In genomic region chr16:28259781-28260150, GRCh38 we compare ENCODE assay signal across 26 cellular contexts. TPM values are rescaled to one million over a fixed set of nuclear protein-coding genes. Genes with fewer than 3 reads are reported as not detected.
DNase-seq lines count a peak whose midpoint lies in the region; ATAC-seq, FAIRE-seq and TF ChIP-seq lines count a peak whose summit lies in the region.
"Had no signal": no experiment of that assay in that cellular context is flagged by ENCODE, and none has a peak within 500 bp of the region (broad histone marks: within the 10 kb centered on the region; RNA-seq: fewer than 3 reads in every experiment).

No MANE protein-coding gene starts in this region.

- TF ChIP-seq POLR2A in H1 (IDR thresholded peaks at IDR 0.05; ENCODE audit: control extremely low read depth in 1 of 2, low read depth in 2 of 2, low read length in 2 of 2) = no peak
- TF ChIP-seq POLR2A in gastrocnemius medialis (IDR thresholded peaks at IDR 0.05) = no peak

- H2AK5ac ChIP-seq in H1 (ENCODE audit: low read depth, low read length) = 0 out of 2 replicates have a peak overlapping the region, but pooled peaks have one; percentile 44

- no peak overlapping the region for H3K4me3 Mint-ChIP-seq in mesothelial cell of epicardium
- H3K4me3 Mint-ChIP-seq: activated T-cell treated with anti-CD3 and anti-CD28 coated beads, Interleukin-2, amount 50 U/mL, for 4 hours had no signal

- no peaks in the 10 kb centered on the region for H3K9me2 ChIP-seq in MM.1S (replicated peaks; ENCODE audit: insufficient read depth, low read length)

- no peak for TF ChIP-seq EP300 in H1 (IDR thresholded peaks at IDR 0.05; ENCODE audit: borderline replicate concordance in 1 of 2, low read depth in 2 of 2, low read length in 2 of 2)

- peak overlapping the region; percentile 83 for H3K27ac ChIP-seq in cardiac muscle cell
- H3K27ac ChIP-seq in MM.1S (ENCODE audit: low read length) = no peak overlapping the region
- no peak overlapping the region for H3K27ac ChIP-seq in H1 (ENCODE audit: low read depth, low read length)
- peak overlapping the region; percentile 93 to 98 (median 96) for H3K27ac ChIP-seq in gastrocnemius medialis
- H3K27ac ChIP-seq: epithelial cell of prostate, KMS-11, Peyer's patch, sigmoid colon, transverse colon had no signal

- TF ChIP-seq CTCF in cardiac muscle cell (IDR thresholded peaks at IDR 0.05; ENCODE audit: low read depth, low read length) (no peak), MM.1S (IDR thresholded peaks at IDR 0.05; ENCODE audit: low read length) (no peak), H1 (IDR thresholded peaks at IDR 0.05; ENCODE audit: control extremely low read depth in 1 of 3, insufficient read depth in 1 of 3, low read depth in 1 of 3, low read length in 3 of 3) (no peak), gastrocnemius medialis (IDR thresholded peaks at IDR 0.05 in 4 of 5, conservative IDR thresholded peaks at IDR 0.05 in 1 of 5) (no peak), mesothelial cell of epicardium (IDR thresholded peaks at IDR 0.05; ENCODE audit: unreplicated experiment) (no peak)

- POLR2A ChIA-PET in H1 (lab: Charles Lee; ENCODE audit: partially characterized antibody) = no interaction called here

- 77% methylated on average over 7 of the region's 7 CpGs; no CpG with 5 or more reads in 1 of the 2 experiments for WGBS in H1 (ENCODE audit: extremely low coverage in 1 of 2, insufficient coverage in 1 of 2, insufficient read length in 1 of 2, insufficient replicate concordance in 2 of 2, low coverage in 1 of 2, low lambda C conversion rate in 2 of 2, missing lambda C conversion rate in 1 of 2), 2 experiments

- no peaks in the 10 kb centered on the region for H3K36me3 Mint-ChIP-seq in mesothelial cell of epicardium
- H3K36me3 Mint-ChIP-seq: T-cell had no signal

- H3K4ac ChIP-seq in H1 (replicated peaks; ENCODE audit: insufficient read length, low read depth, low read length) = peak overlapping the region; percentile 2

- no peak for ATAC-seq in gastrocnemius medialis
- ATAC-seq: activated T-cell treated with anti-CD3 and anti-CD28 coated beads, Interleukin-2, amount 50 U/mL, for 4 hours had no signal

- in situ Hi-C loops in gastrocnemius medialis (cut with MboI; ENCODE audit: low sequenced_read_pairs in 4 of 4) = no loop called here

- H3K14ac ChIP-seq in H1 (ENCODE audit: insufficient read length) = no peak overlapping the region

- CTCF ChIA-PET in H1 (lab: Charles Lee; ENCODE audit: partially characterized antibody) = interaction anchor here (0.8 to 1.3 kb wide), 2 partner anchors 15 to 62 kb away, joined by 3 to 4 read pairs; no protein-coding TSS in a partner anchor

- DNase-seq in cardiac muscle cell (ENCODE audit: low read depth in 1 of 2, low spot score in 1 of 2) (no peak), cardiac septum (ENCODE audit: low spot score) (no peak), MM.1S (no peak), H1 (ENCODE audit: low read depth in 1 of 2, low spot score in 2 of 2) (no peak), gastrocnemius medialis (no peak), NOMO-1 (lab: John Stamatoyannopoulos, UW; ENCODE audit: unreplicated experiment in 2 of 2) (no peak), mesothelial cell of epicardium (ENCODE audit: low spot score in 2 of 2, unreplicated experiment in 2 of 2) (no peak), NCI-H446 treated with DMSO at 0.1 percent for 48 hours (lab: John Stamatoyannopoulos, UW) (no peak)
- DNase-seq: activated naive CD4-positive, alpha-beta T cell treated with Interleukin-2 at 50 U/mL for 16 hours; activated T-cell treated with anti-CD3 and anti-CD28 coated beads, Interleukin-2, amount 50 U/mL, for 4 hours; anterior cingulate cortex; Calu3; central memory CD4-positive, alpha-beta T cell; midbrain; NCI-H1694 treated with DMSO at 0.1 percent for 48 hours; NCI-H2171; NCI-H526; Peyer's patch; sigmoid colon; transverse colon had no signal

- no peak overlapping the region for H3K56ac ChIP-seq in H1 (replicated peaks; ENCODE audit: insufficient read length, low read depth, low read length)

- H3K18ac ChIP-seq in H1 (ENCODE audit: extremely low read depth, low read length) = peak overlapping the region; percentile 48; the same call in 1 of the 2 replicates

- H3K23me2 ChIP-seq in H1 (ENCODE audit: low read depth, low read length) = peaks cover 3% of the 10 kb centered on the region; the same call in 1 of the 2 replicates

- FAIRE-seq in H1 (lab: Jason Lieb, UNC) = no peak
- FAIRE-seq: TTC549 had no signal

- peak overlapping the region; percentile 59; the same call in 1 of the 2 replicates for H2AFZ ChIP-seq in MM.1S (ENCODE audit: low read length)
- no peak overlapping the region for H2AFZ ChIP-seq in H1 (ENCODE audit: low read length)

- H2BK15ac ChIP-seq in H1 (ENCODE audit: low read length) = peak overlapping the region; percentile 6; the same call in 1 of the 2 replicates

- H2BK20ac ChIP-seq in H1 (ENCODE audit: low read length) = 0 out of 2 replicates have a peak overlapping the region, but pooled peaks have one; percentile 24

- H4K8ac ChIP-seq in H1 (ENCODE audit: extremely low read depth, insufficient read depth, low read length) = no peak overlapping the region

- peaks cover 23% of the 10 kb centered on the region for H3K4me1 ChIP-seq in cardiac muscle cell (ENCODE audit: low read depth)
- peaks cover 38% of the 10 kb centered on the region for H3K4me1 ChIP-seq in MM.1S (ENCODE audit: low read length)
- peaks cover 0 to 35% (median 21%) of the 10 kb centered on the region in 4 experiments; a peak in 6 of 7 replicates for H3K4me1 ChIP-seq in H1 (replicated peaks in 1 of 4; ENCODE audit: control insufficient read depth in 3 of 4, insufficient read depth in 4 of 4, low read length in 3 of 4)
- H3K4me1 ChIP-seq in gastrocnemius medialis = peaks cover 44 to 50% of the 10 kb centered on the region in 2 donors
- H3K4me1 ChIP-seq: HAP-1, Peyer's patch, transverse colon had no signal

- no peak overlapping the region for H3K9ac ChIP-seq in MM.1S (ENCODE audit: low read length)
- no peak overlapping the region; a peak in 1 of 7 replicates for H3K9ac ChIP-seq in H1 (replicated peaks in 1 of 4; ENCODE audit: extremely low read depth in 1 of 4, low read depth in 3 of 4, low read length in 3 of 4)
- H3K9ac ChIP-seq: KMS-11 had no signal

- TF ChIP-seq RAD21 in H1 (IDR thresholded peaks at IDR 0.05 in 1 of 2, conservative IDR thresholded peaks at IDR 0.05 in 1 of 2; ENCODE audit: low read depth in 2 of 2, low read length in 2 of 2) = no peak

- H4K20me1 ChIP-seq in MM.1S (ENCODE audit: insufficient read depth, low read length) (no peaks in the 10 kb centered on the region), H1 (replicated peaks in 1 of 2; ENCODE audit: control insufficient read depth in 1 of 2, insufficient read depth in 2 of 2, low read length in 2 of 2) (no peaks in the 10 kb centered on the region)

- H3K4me2 ChIP-seq in MM.1S (ENCODE audit: low read depth, low read length) = no peak overlapping the region
- H3K4me2 ChIP-seq in H1 (ENCODE audit: insufficient read depth in 1 of 2, low read depth in 2 of 2, low read length in 2 of 2) = peak overlapping the region; percentile 55 to 70
- H3K4me2 ChIP-seq: KMS-11 had no signal

- H3K4me3 ChIP-seq in cardiac muscle cell (no peak overlapping the region), MM.1S (ENCODE audit: low read length) (no peak overlapping the region), H1 (ENCODE audit: extremely low read depth in 1 of 4, insufficient read depth in 2 of 4, low read depth in 3 of 4, low read length in 4 of 4) (peak overlapping the region in 1 of 4 experiments; percentile 22; a peak in 2 of 8 replicates), gastrocnemius medialis (peak overlapping the region; percentile 58 to 68 (median 61))
- H3K4me3 ChIP-seq: HAP-1, Peyer's patch, sigmoid colon, transverse colon had no signal

- peak overlapping the region; percentile 80; the same call in 1 of the 2 replicates for H2BK12ac ChIP-seq in H1 (ENCODE audit: low read depth, low read length)

- 0 out of 2 replicates have a peak, but pooled peaks cover 2% of the 10 kb centered on the region for H3K79me1 ChIP-seq in H1 (ENCODE audit: low read depth, low read length)

- no peak overlapping the region for H4K91ac ChIP-seq in H1 (replicated peaks; ENCODE audit: insufficient read length, low read length)

- H4K5ac ChIP-seq in H1 (ENCODE audit: insufficient read length, low read depth, low read length) = peak overlapping the region; percentile 50

- H3K4me1 Mint-ChIP-seq in mesothelial cell of epicardium = no peaks in the 10 kb centered on the region

- intact Hi-C loops in cardiac septum (cut with DNase I) (no loop called here), gastrocnemius medialis (cut with DNase I; ENCODE audit: low total_unique reads) (loop anchor here (2.0 kb wide), 1 partner anchor 33 kb away; the partner anchor contains the start of gene SBK1)

- peak overlapping the region; percentile 60 for H2BK5ac ChIP-seq in H1 (ENCODE audit: low read depth, low read length)

- H3K36me3 ChIP-seq in cardiac muscle cell = no peaks in the 10 kb centered on the region
- no peaks in the 10 kb centered on the region for H3K36me3 ChIP-seq in MM.1S (replicated peaks; ENCODE audit: insufficient read depth, low read length)
- H3K36me3 ChIP-seq in H1 (ENCODE audit: control insufficient read depth in 2 of 4, insufficient read depth in 4 of 4, low read length in 3 of 4) = no peaks in the 10 kb centered on the region
- H3K36me3 ChIP-seq in gastrocnemius medialis = no peaks in the 10 kb centered on the region
- H3K36me3 ChIP-seq: HAP-1, Peyer's patch, sigmoid colon, transverse colon had no signal

- H2BK120ac ChIP-seq in H1 (replicated peaks; ENCODE audit: low read depth, low read length) = no peak overlapping the region

- H3K9me3 ChIP-seq in cardiac muscle cell (ENCODE audit: low read depth) = no peaks in the 10 kb centered on the region
- H3K9me3 ChIP-seq in MM.1S (replicated peaks; ENCODE audit: insufficient read depth, low read length) = no peaks in the 10 kb centered on the region
- no peaks in the 10 kb centered on the region for H3K9me3 ChIP-seq in H1 (ENCODE audit: insufficient read depth in 2 of 2, low read depth in 1 of 2, low read length in 1 of 2)
- H3K9me3 ChIP-seq in gastrocnemius medialis = no peaks in the 10 kb centered on the region
- H3K9me3 ChIP-seq: HAP-1, Peyer's patch, sigmoid colon, transverse colon had no signal

- H3K27me3 Mint-ChIP-seq in mesothelial cell of epicardium (ENCODE audit: low read depth) = peaks cover 23% of the 10 kb centered on the region

- H3K27ac Mint-ChIP-seq in mesothelial cell of epicardium = no peak overlapping the region
- H3K27ac Mint-ChIP-seq: T-cell had no signal

- no peaks in the 10 kb centered on the region for H3K79me2 ChIP-seq in MM.1S (ENCODE audit: low read length)
- no peaks in the 10 kb centered on the region for H3K79me2 ChIP-seq in H1 (ENCODE audit: control insufficient read depth in 1 of 2, insufficient read depth in 2 of 2, low read length in 2 of 2)

- H3K9me3 Mint-ChIP-seq in mesothelial cell of epicardium = no peaks in the 10 kb centered on the region
- H3K9me3 Mint-ChIP-seq: activated T-cell treated with anti-CD3 and anti-CD28 coated beads, Interleukin-2, amount 50 U/mL, for 4 hours had no signal

- no peaks in the 10 kb centered on the region for H3F3A ChIP-seq in MM.1S (ENCODE audit: insufficient read depth, low read length)

- H3K23ac ChIP-seq in H1 (ENCODE audit: insufficient read length) = no peak overlapping the region

- H3K27me3 ChIP-seq in cardiac muscle cell (no peaks in the 10 kb centered on the region), MM.1S (replicated peaks; ENCODE audit: insufficient read depth, low read length) (no peaks in the 10 kb centered on the region), H1 (replicated peaks in 1 of 4; ENCODE audit: control insufficient read depth in 3 of 4, extremely low read depth in 1 of 4, insufficient read depth in 3 of 4, low read length in 3 of 4) (no peaks in the 10 kb centered on the region), gastrocnemius medialis (no peaks in the 10 kb centered on the region)

RNA-seq across cellular contexts. Expression of gene SBK1, which starts 32.6 kb away (rescaled TPM):
- 11.7 and 12.0 TPM in 2 replicates for total RNA-seq in cardiac muscle cell
- 12.9 and 15.3 TPM in 2 replicates for polyA plus RNA-seq in cardiac muscle cell
- 1.9 TPM for total RNA-seq in cardiac septum
- total RNA-seq in H1 (2021; fragmentation: NEBNext Ultra II Directional; extraction: Animal tissue kit (Norgen Biotek cat#: 25700)) = 73.9 and 77.4 TPM in 2 replicates
- polyA plus RNA-seq in H1 (2011; rRNA removed) = 18.2 and 34.8 TPM in 2 replicates
- 16.7 TPM for polyA plus RNA-seq in H1 (2011; cell fraction: cytosol; rRNA removed)
- polyA plus RNA-seq in H1 (2011; cell fraction: nucleus; rRNA removed) = 29.8 TPM
- polyA plus RNA-seq in H1 (2012, experiment 1 of 2) = 46.9 to 62.0 TPM (median 59.1 TPM) in 4 replicates
- 59.4 TPM for polyA plus RNA-seq in H1 (2012, experiment 2 of 2)
- 69.2 TPM for polyA plus RNA-seq in H1 (2013, experiment 1 of 2)
- polyA plus RNA-seq in H1 (2013, experiment 2 of 2) = 68.1 TPM
- 9.3 and 12.5 TPM in 2 replicates for polyA minus RNA-seq in H1 (2011; rRNA and poly(A)+ RNA removed)
- 31.7 TPM for polyA minus RNA-seq in H1 (2011; cell fraction: cytosol; rRNA and poly(A)+ RNA removed)
- 16.6 TPM for polyA minus RNA-seq in H1 (2011; cell fraction: nucleus; rRNA and poly(A)+ RNA removed)
- total RNA-seq in gastrocnemius medialis = 1 to 10 TPM; 1.8 to 6.4 (median 4.5) TPM
- 50.1 to 51.9 TPM (median 51.4 TPM) in 3 replicates for total RNA-seq in mesothelial cell of epicardium
- total RNA-seq: fibroblast of villous mesenchyme had no signal

RNA-seq across cellular contexts. Expression of gene XPO6, which starts 48.0 kb away (rescaled TPM):
- total RNA-seq in cardiac muscle cell (72.5 and 79.8 TPM in 2 replicates), cardiac septum (43.9 TPM), gastrocnemius medialis (10 to 100 TPM; 20.9 to 40.1 (median 29.6) TPM), mesothelial cell of epicardium (111 to 118 TPM (median 115 TPM) in 3 replicates)
- polyA plus RNA-seq in cardiac muscle cell (34.8 and 45.1 TPM in 2 replicates), H1 (2011; rRNA removed) (254 and 272 TPM in 2 replicates)
- total RNA-seq in H1 (2021; fragmentation: NEBNext Ultra II Directional; extraction: Animal tissue kit (Norgen Biotek cat#: 25700)) = 130 and 152 TPM in 2 replicates
- 184 TPM for polyA plus RNA-seq in H1 (2011; cell fraction: cytosol; rRNA removed)
- polyA plus RNA-seq in H1 (2011; cell fraction: nucleus; rRNA removed) = 303 TPM
- polyA plus RNA-seq in H1 (2012, experiment 1 of 2) = 103 to 118 TPM (median 109 TPM) in 4 replicates
- polyA plus RNA-seq in H1 (2012, experiment 2 of 2) = 60.0 TPM
- 57.8 TPM for polyA plus RNA-seq in H1 (2013, experiment 1 of 2)
- 57.6 TPM for polyA plus RNA-seq in H1 (2013, experiment 2 of 2)
- polyA minus RNA-seq in H1 (2011; rRNA and poly(A)+ RNA removed) = 252 and 264 TPM in 2 replicates
- polyA minus RNA-seq in H1 (2011; cell fraction: cytosol; rRNA and poly(A)+ RNA removed) = 127 TPM
- polyA minus RNA-seq in H1 (2011; cell fraction: nucleus; rRNA and poly(A)+ RNA removed) = 203 TPM

Comparison
In these comparisons a context has a peak if more than half of its experiments do, and no peak if none do; other contexts are left out.
1. H3K27ac ChIP-seq: peak in cardiac muscle cell (single experiment) and gastrocnemius medialis (4 of 4); none in MM.1S (single experiment) and H1 (single experiment).
2. H3K4me3 ChIP-seq: peak in gastrocnemius medialis (4 of 4); none in cardiac muscle cell (single experiment) and MM.1S (single experiment).